ENCODE assay signal across 1 cellular context in genomic region chr3:142595951-142596725, GRCh38.
TF ChIP-seq lines count a peak whose summit lies in the region.

A gene with protein sequence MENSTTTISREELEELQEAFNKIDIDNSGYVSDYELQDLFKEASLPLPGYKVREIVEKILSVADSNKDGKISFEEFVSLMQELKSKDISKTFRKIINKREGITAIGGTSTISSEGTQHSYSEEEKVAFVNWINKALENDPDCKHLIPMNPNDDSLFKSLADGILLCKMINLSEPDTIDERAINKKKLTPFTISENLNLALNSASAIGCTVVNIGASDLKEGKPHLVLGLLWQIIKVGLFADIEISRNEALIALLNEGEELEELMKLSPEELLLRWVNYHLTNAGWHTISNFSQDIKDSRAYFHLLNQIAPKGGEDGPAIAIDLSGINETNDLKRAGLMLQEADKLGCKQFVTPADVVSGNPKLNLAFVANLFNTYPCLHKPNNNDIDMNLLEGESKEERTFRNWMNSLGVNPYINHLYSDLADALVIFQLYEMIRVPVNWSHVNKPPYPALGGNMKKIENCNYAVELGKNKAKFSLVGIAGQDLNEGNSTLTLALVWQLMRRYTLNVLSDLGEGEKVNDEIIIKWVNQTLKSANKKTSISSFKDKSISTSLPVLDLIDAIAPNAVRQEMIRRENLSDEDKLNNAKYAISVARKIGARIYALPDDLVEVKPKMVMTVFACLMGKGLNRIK (plus strand): TSS chr3:142596393. CDS start chr3:142664238, 67,845 bp downstream.

TF ChIP-seq in K562, 482 proteins besides CTCF, POLR2A, EP300 and RAD21 (continued from another document and continues in another):
- TF ChIP-seq, protein P1, sequence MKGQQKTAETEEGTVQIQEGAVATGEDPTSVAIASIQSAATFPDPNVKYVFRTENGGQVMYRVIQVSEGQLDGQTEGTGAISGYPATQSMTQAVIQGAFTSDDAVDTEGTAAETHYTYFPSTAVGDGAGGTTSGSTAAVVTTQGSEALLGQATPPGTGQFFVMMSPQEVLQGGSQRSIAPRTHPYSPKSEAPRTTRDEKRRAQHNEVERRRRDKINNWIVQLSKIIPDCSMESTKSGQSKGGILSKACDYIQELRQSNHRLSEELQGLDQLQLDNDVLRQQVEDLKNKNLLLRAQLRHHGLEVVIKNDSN (CRISPR knock-in tag; IDR thresholded peaks at IDR 0.05): peak; percentile 19
- TF ChIP-seq PPARD (CRISPR knock-in tag; IDR thresholded peaks at IDR 0.05) (no peak), BRD9 (IDR thresholded peaks at IDR 0.05; ENCODE audit: low read depth, partially characterized antibody) (no peak), NFE2 (IDR thresholded peaks at IDR 0.05; ENCODE audit: low read depth) (peak; percentile 5; the same call in 1 of the 2 replicates), NCOA6 (IDR thresholded peaks at IDR 0.05) (no peak), HDGF (IDR thresholded peaks at IDR 0.05) (no peak), HMG20A (CRISPR knock-in tag; conservative IDR thresholded peaks at IDR 0.05) (no peak), ZKSCAN8 (CRISPR knock-in tag; IDR thresholded peaks at IDR 0.05) (no peak), PML (IDR thresholded peaks at IDR 0.05; ENCODE audit: low read length) (peak; percentile 62; the same call in 1 of the 2 replicates), FOXA1 (IDR thresholded peaks at IDR 0.05; ENCODE audit: borderline replicate concordance) (no peak), HDAC8 (tag; IDR thresholded peaks at IDR 0.05) (no peak), ZNF165 (CRISPR knock-in tag; IDR thresholded peaks at IDR 0.05; ENCODE audit: borderline replicate concordance) (no peak; the same call in 1 of the 2 replicates), GABPB2 (CRISPR knock-in tag; conservative IDR thresholded peaks at IDR 0.05) (no peak), GTF2F1 (IDR thresholded peaks at IDR 0.05; ENCODE audit: low read depth, low read length) (peak; percentile 71; the same call in 1 of the 2 replicates), C11orf30 (IDR thresholded peaks at IDR 0.05; ENCODE audit: low read depth) (no peak), NEUROD1 (IDR thresholded peaks at IDR 0.05; ENCODE audit: borderline replicate concordance, low read depth, low read length, partially characterized antibody) (peak; percentile 99), SP2 (IDR thresholded peaks at IDR 0.05; ENCODE audit: extremely low read depth, low read depth, low read length, poor library complexity, severe bottlenecking) (no peak), TRIM25 (IDR thresholded peaks at IDR 0.05; ENCODE audit: borderline replicate concordance) (0 out of 2 replicates have a peak, but pooled peaks have one; percentile 64), HDAC2 (IDR thresholded peaks at IDR 0.05) (peak; percentile 82), BHLHE40 (IDR thresholded peaks at IDR 0.05; ENCODE audit: low read length) (0 out of 2 replicates have a peak, but pooled peaks have one; percentile 21), U2AF1 (optimal IDR thresholded peaks at IDR 0.05; ENCODE audit: low read depth, low read length) (no peak), ZNF436 (CRISPR knock-in tag; IDR thresholded peaks at IDR 0.05) (no peak), ZBTB17 (CRISPR knock-in tag; IDR thresholded peaks at IDR 0.05) (peak; percentile 74; the same call in 1 of the 2 replicates), CEBPG (CRISPR knock-in tag; IDR thresholded peaks at IDR 0.05) (0 out of 2 replicates have a peak, but pooled peaks have one; percentile 20), CEBPG (tag; conservative IDR thresholded peaks at IDR 0.05 in 1 of 2, IDR thresholded peaks at IDR 0.05 in 1 of 2) (no peak), ATF3 (IDR thresholded peaks at IDR 0.05) (no peak), ATF3 (CRISPR knock-in tag; conservative IDR thresholded peaks at IDR 0.05) (no peak), MCM5 (IDR thresholded peaks at IDR 0.05; ENCODE audit: low read depth) (no peak), HLTF (IDR thresholded peaks at IDR 0.05) (peak; percentile 20; the same call in 1 of the 2 replicates), PHF8 (IDR thresholded peaks at IDR 0.05; ENCODE audit: borderline replicate concordance, low read length) (peak; percentile 68; the same call in 1 of the 2 replicates), GATAD2B (IDR thresholded peaks at IDR 0.05; ENCODE audit: borderline replicate concordance) (peak; percentile 54; the same call in 1 of the 2 replicates), ZBTB1 (CRISPR knock-in tag; IDR thresholded peaks at IDR 0.05; ENCODE audit: borderline replicate concordance, low read depth) (peak; percentile 59; the same call in 1 of the 2 replicates), ZNF140 (CRISPR knock-in tag; IDR thresholded peaks at IDR 0.05) (no peak), BDP1 (IDR thresholded peaks at IDR 0.05; ENCODE audit: insufficient read depth, insufficient read length) (no peak), TOE1 (IDR thresholded peaks at IDR 0.05; ENCODE audit: borderline replicate concordance) (peak; percentile 91), TOE1 (CRISPR knock-in tag; IDR thresholded peaks at IDR 0.05; ENCODE audit: borderline replicate concordance, low read depth) (no peak), MYBL2 (IDR thresholded peaks at IDR 0.05; ENCODE audit: low read depth) (no peak; the same call in 1 of the 2 replicates), MYBL2 (CRISPR knock-in tag; IDR thresholded peaks at IDR 0.05; ENCODE audit: borderline replicate concordance) (no peak), SAFB2 (IDR thresholded peaks at IDR 0.05; ENCODE audit: borderline replicate concordance, low read depth, low read length, severe bottlenecking) (no peak)
- TF ChIP-seq, protein P2, sequence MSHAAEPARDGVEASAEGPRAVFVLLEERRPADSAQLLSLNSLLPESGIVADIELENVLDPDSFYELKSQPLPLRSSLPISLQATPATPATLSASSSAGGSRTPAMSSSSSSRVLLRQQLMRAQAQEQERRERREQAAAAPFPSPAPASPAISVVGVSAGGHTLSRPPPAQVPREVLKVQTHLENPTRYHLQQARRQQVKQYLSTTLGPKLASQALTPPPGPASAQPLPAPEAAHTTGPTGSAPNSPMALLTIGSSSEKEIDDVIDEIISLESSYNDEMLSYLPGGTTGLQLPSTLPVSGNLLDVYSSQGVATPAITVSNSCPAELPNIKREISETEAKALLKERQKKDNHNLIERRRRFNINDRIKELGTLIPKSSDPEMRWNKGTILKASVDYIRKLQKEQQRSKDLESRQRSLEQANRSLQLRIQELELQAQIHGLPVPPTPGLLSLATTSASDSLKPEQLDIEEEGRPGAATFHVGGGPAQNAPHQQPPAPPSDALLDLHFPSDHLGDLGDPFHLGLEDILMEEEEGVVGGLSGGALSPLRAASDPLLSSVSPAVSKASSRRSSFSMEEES (CRISPR knock-in tag; IDR thresholded peaks at IDR 0.05): no peak
- TF ChIP-seq, protein P3, sequence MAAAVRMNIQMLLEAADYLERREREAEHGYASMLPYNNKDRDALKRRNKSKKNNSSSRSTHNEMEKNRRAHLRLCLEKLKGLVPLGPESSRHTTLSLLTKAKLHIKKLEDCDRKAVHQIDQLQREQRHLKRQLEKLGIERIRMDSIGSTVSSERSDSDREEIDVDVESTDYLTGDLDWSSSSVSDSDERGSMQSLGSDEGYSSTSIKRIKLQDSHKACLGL (CRISPR knock-in tag; IDR thresholded peaks at IDR 0.05; ENCODE audit: borderline replicate concordance, poor library complexity, severe bottlenecking): no peak
- TF ChIP-seq, protein P4, sequence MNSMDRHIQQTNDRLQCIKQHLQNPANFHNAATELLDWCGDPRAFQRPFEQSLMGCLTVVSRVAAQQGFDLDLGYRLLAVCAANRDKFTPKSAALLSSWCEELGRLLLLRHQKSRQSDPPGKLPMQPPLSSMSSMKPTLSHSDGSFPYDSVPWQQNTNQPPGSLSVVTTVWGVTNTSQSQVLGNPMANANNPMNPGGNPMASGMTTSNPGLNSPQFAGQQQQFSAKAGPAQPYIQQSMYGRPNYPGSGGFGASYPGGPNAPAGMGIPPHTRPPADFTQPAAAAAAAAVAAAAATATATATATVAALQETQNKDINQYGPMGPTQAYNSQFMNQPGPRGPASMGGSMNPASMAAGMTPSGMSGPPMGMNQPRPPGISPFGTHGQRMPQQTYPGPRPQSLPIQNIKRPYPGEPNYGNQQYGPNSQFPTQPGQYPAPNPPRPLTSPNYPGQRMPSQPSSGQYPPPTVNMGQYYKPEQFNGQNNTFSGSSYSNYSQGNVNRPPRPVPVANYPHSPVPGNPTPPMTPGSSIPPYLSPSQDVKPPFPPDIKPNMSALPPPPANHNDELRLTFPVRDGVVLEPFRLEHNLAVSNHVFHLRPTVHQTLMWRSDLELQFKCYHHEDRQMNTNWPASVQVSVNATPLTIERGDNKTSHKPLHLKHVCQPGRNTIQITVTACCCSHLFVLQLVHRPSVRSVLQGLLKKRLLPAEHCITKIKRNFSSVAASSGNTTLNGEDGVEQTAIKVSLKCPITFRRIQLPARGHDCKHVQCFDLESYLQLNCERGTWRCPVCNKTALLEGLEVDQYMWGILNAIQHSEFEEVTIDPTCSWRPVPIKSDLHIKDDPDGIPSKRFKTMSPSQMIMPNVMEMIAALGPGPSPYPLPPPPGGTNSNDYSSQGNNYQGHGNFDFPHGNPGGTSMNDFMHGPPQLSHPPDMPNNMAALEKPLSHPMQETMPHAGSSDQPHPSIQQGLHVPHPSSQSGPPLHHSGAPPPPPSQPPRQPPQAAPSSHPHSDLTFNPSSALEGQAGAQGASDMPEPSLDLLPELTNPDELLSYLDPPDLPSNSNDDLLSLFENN (IDR thresholded peaks at IDR 0.05; ENCODE audit: low read depth in 2 of 2, low read length in 2 of 2): 0 out of 4 replicates have a peak, but pooled peaks of 1 of the 2 experiments have one; percentile 27
